1 cellular context compared by ENCODE assay signal in the genomic region with DNA sequence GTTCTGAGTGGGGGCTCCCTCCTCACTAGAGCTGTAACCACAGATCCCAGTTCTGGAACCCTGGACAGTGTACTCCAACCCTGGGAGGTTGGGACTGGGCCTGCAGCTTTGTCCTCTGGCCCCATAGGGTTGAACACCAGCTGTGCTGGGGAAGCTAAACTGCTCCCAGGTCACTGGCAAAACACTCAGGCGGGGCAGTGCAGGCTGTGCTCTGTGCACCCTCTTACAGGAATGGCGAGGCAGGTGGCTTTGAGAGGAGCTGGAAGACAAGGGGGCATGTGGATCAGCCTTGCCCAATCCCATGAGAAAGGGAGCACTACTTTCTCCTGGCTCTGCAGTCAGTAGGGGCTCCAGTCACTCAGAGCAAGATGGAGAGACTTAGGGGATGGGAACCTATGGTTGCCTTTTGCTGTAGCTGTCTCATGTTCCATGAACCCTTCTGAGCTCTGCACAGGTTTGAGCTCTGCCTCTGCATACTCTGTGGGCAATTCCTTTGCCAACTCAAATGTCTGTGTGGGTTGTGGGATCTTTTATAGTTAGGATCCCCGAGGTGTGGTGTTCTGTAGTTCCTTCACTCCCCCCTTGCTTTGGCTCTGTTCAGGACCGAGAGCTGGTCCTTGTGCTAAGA.
TF ChIP-seq lines count a peak whose summit lies in the region.

No MANE protein-coding gene starts in this region.

TF ChIP-seq in SK-N-SH treated with all-trans-retinoic acid at 6 μM for 48 hours, 23 proteins besides CTCF, POLR2A, EP300 and RAD21 (continued from another document):
- TF ChIP-seq, protein P1, sequence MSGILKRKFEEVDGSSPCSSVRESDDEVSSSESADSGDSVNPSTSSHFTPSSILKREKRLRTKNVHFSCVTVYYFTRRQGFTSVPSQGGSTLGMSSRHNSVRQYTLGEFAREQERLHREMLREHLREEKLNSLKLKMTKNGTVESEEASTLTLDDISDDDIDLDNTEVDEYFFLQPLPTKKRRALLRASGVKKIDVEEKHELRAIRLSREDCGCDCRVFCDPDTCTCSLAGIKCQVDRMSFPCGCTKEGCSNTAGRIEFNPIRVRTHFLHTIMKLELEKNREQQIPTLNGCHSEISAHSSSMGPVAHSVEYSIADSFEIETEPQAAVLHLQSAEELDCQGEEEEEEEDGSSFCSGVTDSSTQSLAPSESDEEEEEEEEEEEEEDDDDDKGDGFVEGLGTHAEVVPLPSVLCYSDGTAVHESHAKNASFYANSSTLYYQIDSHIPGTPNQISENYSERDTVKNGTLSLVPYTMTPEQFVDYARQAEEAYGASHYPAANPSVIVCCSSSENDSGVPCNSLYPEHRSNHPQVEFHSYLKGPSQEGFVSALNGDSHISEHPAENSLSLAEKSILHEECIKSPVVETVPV (CRISPR knock-in tag; IDR thresholded peaks at IDR 0.05), result no peak
- TF ChIP-seq ZFP30 (CRISPR knock-in tag; IDR thresholded peaks at IDR 0.05), result no peak
